In the genomic region with DNA sequence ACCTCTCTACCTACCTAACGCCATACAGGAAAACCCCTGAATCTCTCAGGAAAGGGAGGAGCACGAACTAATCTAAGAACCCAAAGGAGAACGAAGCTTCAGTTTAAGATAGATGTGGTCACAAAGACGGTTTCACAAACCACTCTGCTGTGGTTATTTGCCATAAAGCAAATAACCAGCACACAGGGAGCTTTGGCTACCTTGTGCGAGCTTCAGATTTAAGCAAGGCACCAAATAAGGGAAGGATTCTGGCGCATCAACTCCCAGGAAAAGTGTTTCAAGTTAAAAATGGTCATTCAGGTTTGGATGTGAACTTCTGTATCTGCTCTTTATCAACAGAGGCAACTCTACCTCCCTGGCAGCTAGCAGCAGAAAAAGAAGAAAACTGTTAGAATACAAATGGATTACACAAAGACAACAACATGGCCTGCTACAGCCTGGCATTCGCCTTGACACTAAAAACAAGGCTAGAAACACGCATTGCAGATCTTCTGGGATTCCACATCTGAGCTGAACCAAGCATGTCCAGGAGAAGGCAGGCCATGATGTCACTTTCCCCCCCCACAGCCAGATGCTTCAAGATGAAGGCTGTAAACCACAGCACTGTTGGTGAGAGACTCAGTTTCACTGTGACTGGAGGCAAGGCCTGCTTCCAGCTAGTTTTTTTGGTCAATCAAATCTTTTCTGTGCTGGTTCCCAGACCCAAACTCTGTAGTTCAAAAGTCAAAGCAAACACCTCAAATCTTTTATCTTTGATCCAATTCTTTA, we compare ENCODE assay signal across 8 cellular contexts. TPM values are rescaled to one million over a fixed set of nuclear protein-coding genes. Genes with fewer than 3 reads are reported as not detected.
DNase-seq lines count a peak whose midpoint lies in the region; ATAC-seq and TF ChIP-seq lines count a peak whose summit lies in the region.

No MANE protein-coding gene starts in this region.

- 83% methylated on average over 8 of the region's 8 CpGs for WGBS in smooth muscle cell (ENCODE audit: low lambda C conversion rate)

- no peaks in the 10 kb centered on the region for H3K9me3 ChIP-seq in smooth muscle cell (replicated peaks; ENCODE audit: low read depth)

- intact Hi-C loops in Right ventricle myocardium inferior (cut with DNase I): no loop called here

- H3K4me1 ChIP-seq in smooth muscle cell (ENCODE audit: low read depth): no peaks in the 10 kb centered on the region

- no peak for TF ChIP-seq CTCF in smooth muscle cell (IDR thresholded peaks at IDR 0.05; ENCODE audit: borderline replicate concordance, insufficient read depth, poor library complexity, severe bottlenecking)

- CTCF ChIA-PET in activated naive CD4-positive, alpha-beta T cell treated with anti-CD3 and anti-CD28 coated beads, Interleukin-2, amount 10 ng/mL, durations not matched to agents 7 days and 5 days (lab: Charles Lee): interaction anchor here (1.1 to 11.4 kb wide), 6 partner anchors 8 to 25 kb away, joined by 3 to 71 read pairs (median 4); no protein-coding TSS in a partner anchor

- peak overlapping the region; percentile 70 for H3K4me3 Mint-ChIP-seq in activated naive CD4-positive, alpha-beta T cell treated with anti-CD3 and anti-CD28 coated beads, Interleukin-2, amount 10 ng/mL, durations not matched to agents 7 days and 5 days

- peaks cover 86% of the 10 kb centered on the region for H3K4me1 Mint-ChIP-seq in activated naive CD4-positive, alpha-beta T cell treated with anti-CD3 and anti-CD28 coated beads, Interleukin-2, amount 10 ng/mL, durations not matched to agents 7 days and 5 days

- H3K4me3 ChIP-seq in smooth muscle cell: no peak overlapping the region

- H3K36me3 Mint-ChIP-seq in activated naive CD4-positive, alpha-beta T cell treated with anti-CD3 and anti-CD28 coated beads, Interleukin-2, amount 10 ng/mL, durations not matched to agents 7 days and 5 days: peaks cover 63% of the 10 kb centered on the region

- H3K79me2 ChIP-seq in smooth muscle cell (ENCODE audit: low read depth): peaks cover 24% of the 10 kb centered on the region

- H3K27ac Mint-ChIP-seq in activated naive CD4-positive, alpha-beta T cell treated with anti-CD3 and anti-CD28 coated beads, Interleukin-2, amount 10 ng/mL, durations not matched to agents 7 days and 5 days: peak overlapping the region; percentile 95

- H3K9ac ChIP-seq in smooth muscle cell (ENCODE audit: low read depth): no peak overlapping the region

- no peaks in the 10 kb centered on the region for H3K36me3 ChIP-seq in smooth muscle cell (ENCODE audit: low read depth)

- H3K4me2 ChIP-seq in smooth muscle cell: no peak overlapping the region

- peaks cover 48% of the 10 kb centered on the region for H4K20me1 ChIP-seq in smooth muscle cell (ENCODE audit: low read depth)

- H3F3A ChIP-seq in smooth muscle cell (ENCODE audit: low read depth): peaks cover 6% of the 10 kb centered on the region

- H2AFZ ChIP-seq in smooth muscle cell (ENCODE audit: low read depth): no peak overlapping the region

- H3K27me3 ChIP-seq in smooth muscle cell (ENCODE audit: low read depth): no peaks in the 10 kb centered on the region

- peak; percentile 13 for DNase-seq in NCI-H82 (lab: John Stamatoyannopoulos, UW)
- no peak for DNase-seq in NCI-H82 treated with DMSO at 0.1 percent for 48 hours (lab: John Stamatoyannopoulos, UW; ENCODE audit: unreplicated experiment)
- DNase-seq in MV-4-11 (lab: John Stamatoyannopoulos, UW): peak; percentile 76
- DNase-seq in activated naive CD4-positive, alpha-beta T cell treated with anti-CD3 and anti-CD28 coated beads, Interleukin-2, amount 10 ng/mL, durations not matched to agents 7 days and 5 days: peak; percentile 88
- no peak for DNase-seq in smooth muscle cell (lab: John Stamatoyannopoulos, UW; ENCODE audit: unreplicated experiment)
- no peak for DNase-seq in NCI-H510A treated with DMSO at 0.1 percent for 48 hours (lab: John Stamatoyannopoulos, UW)
- no peak for DNase-seq in Right ventricle myocardium inferior (ENCODE audit: missing footprints)

- ATAC-seq in GM18858 (IDR thresholded peaks at IDR 0.05; ENCODE audit: unreplicated experiment) (no peak), Right ventricle myocardium inferior (no peak)

- peak overlapping the region; percentile 20 for H3K27ac ChIP-seq in smooth muscle cell (ENCODE audit: low read depth)

- no peaks in the 10 kb centered on the region for H3K9me3 Mint-ChIP-seq in activated naive CD4-positive, alpha-beta T cell treated with anti-CD3 and anti-CD28 coated beads, Interleukin-2, amount 10 ng/mL, durations not matched to agents 7 days and 5 days

- H3K27me3 Mint-ChIP-seq in activated naive CD4-positive, alpha-beta T cell treated with anti-CD3 and anti-CD28 coated beads, Interleukin-2, amount 10 ng/mL, durations not matched to agents 7 days and 5 days: no peaks in the 10 kb centered on the region

RNA-seq across cellular contexts. Expression of a gene that starts 43.6 kb away (rescaled TPM):
- total RNA-seq in smooth muscle cell (11.2 and 21.4 TPM in 2 replicates), Right ventricle myocardium inferior (21.0 TPM)
- polyA plus RNA-seq in smooth muscle cell: 10.6 and 13.1 TPM in 2 replicates

RNA-seq across cellular contexts. Expression of a gene that starts 43.8 kb away (rescaled TPM):
- total RNA-seq in smooth muscle cell (7.8 and 35.2 TPM in 2 replicates), Right ventricle myocardium inferior (11.0 TPM)
- 11.3 and 14.3 TPM in 2 replicates for polyA plus RNA-seq in smooth muscle cell

Comparison
In these comparisons a context has a peak if more than half of its experiments do, and no peak if none do; other contexts are left out.
1. DNase-seq: peak in NCI-H82 (single experiment), MV-4-11 (single experiment) and activated naive CD4-positive, alpha-beta T cell treated with anti-CD3 and anti-CD28 coated beads, Interleukin-2, amount 10 ng/mL, durations not matched to agents 7 days and 5 days (single experiment); none in NCI-H82 treated with DMSO at 0.1 percent for 48 hours (single experiment), smooth muscle cell (single experiment), NCI-H510A treated with DMSO at 0.1 percent for 48 hours (single experiment) and Right ventricle myocardium inferior (single experiment).